8 cellular contexts compared by ENCODE assay signal in genomic region chr17:40323317-40323716, GRCh38. TPM values are rescaled to one million over a fixed set of nuclear protein-coding genes. Genes with fewer than 3 reads are reported as not detected.
DNase-seq lines count a peak whose midpoint lies in the region; ATAC-seq, FAIRE-seq and TF ChIP-seq lines count a peak whose summit lies in the region.

No MANE protein-coding gene starts in this region.

- H3F3A ChIP-seq in OCI-LY1 (ENCODE audit: insufficient read depth, low read length) = no peaks in the 10 kb centered on the region

- no peak for FAIRE-seq in pancreas (lab: Jason Lieb, UNC)

- WGBS in pancreas, 2 donors = 82 to 84% methylated on average over 3 of the region's 3 CpGs

- peak overlapping the region; percentile 80 to 95 for H3K4me3 ChIP-seq in CD4-positive, alpha-beta memory T cell (ENCODE audit: low read length in 2 of 2)
- H3K4me3 ChIP-seq in OCI-LY1 (ENCODE audit: low read depth, low read length, poor library complexity, severe bottlenecking) (peak overlapping the region; percentile 45), duodenal mucosa (ENCODE audit: low read depth in 1 of 2, low read length in 2 of 2) (peak overlapping the region; percentile 79 to 85), pancreas (no peak overlapping the region)

- H2AFZ ChIP-seq in OCI-LY1 (ENCODE audit: low read length) = no peak overlapping the region

- TF ChIP-seq CTCF in OCI-LY1 (IDR thresholded peaks at IDR 0.05; ENCODE audit: low read length) (no peak), pancreas (IDR thresholded peaks at IDR 0.05) (no peak)

- H3K27ac Mint-ChIP-seq in CD4-positive, alpha-beta memory T cell = peak overlapping the region; percentile 96 to 100 (median 99)

- peaks cover 1 to 3% of the 10 kb centered on the region in 2 donors for H3K27me3 Mint-ChIP-seq in CD4-positive, alpha-beta memory T cell

- peak overlapping the region; percentile 99 for H3K27ac ChIP-seq in CD4-positive, alpha-beta memory T cell (ENCODE audit: low read depth, low read length)
- H3K27ac ChIP-seq in OCI-LY1 (ENCODE audit: low read depth, low read length, poor library complexity, severe bottlenecking) (no peak overlapping the region), duodenal mucosa (ENCODE audit: low read depth, low read length) (peak overlapping the region; percentile 79), pancreas (peak overlapping the region; percentile 33 to 77 (median 50))

- no peaks in the 10 kb centered on the region for H3K79me2 ChIP-seq in OCI-LY1 (ENCODE audit: insufficient read depth, low read length)

- H3K36me3 Mint-ChIP-seq in CD4-positive, alpha-beta memory T cell = peaks cover 0 to 46% of the 10 kb centered on the region in 2 donors

- peak overlapping the region; percentile 91 to 98 (median 96) for H3K4me3 Mint-ChIP-seq in CD4-positive, alpha-beta memory T cell

- peaks cover 0 to 3% (median 0%) of the 10 kb centered on the region in 8 donors for H3K9me3 Mint-ChIP-seq in CD4-positive, alpha-beta memory T cell

- CTCF ChIA-PET in CD4-positive, alpha-beta memory T cell (lab: Charles Lee; ENCODE audit: partially characterized antibody) = interaction anchor here (0.9 to 18.7 kb wide), 6 partner anchors 17 to 211 kb away, joined by 3 to 252 read pairs (median 14); partner anchors contain the start of gene RARA

- H3K4me2 ChIP-seq in OCI-LY1 (ENCODE audit: low read length) = peak overlapping the region; percentile 63

- intact Hi-C loops in CD4-positive, alpha-beta memory T cell (cut with micrococcal nuclease) = loop anchor here (5.0 kb wide), 2 partner anchors 289 to 551 kb away; no protein-coding TSS in a partner anchor
- intact Hi-C loops in pancreas (cut with DNase I) = no loop called here

- peaks cover 88% of the 10 kb centered on the region for H3K4me1 ChIP-seq in CD4-positive, alpha-beta memory T cell (ENCODE audit: insufficient read depth, low read length)
- peaks cover 28% of the 10 kb centered on the region for H3K4me1 ChIP-seq in OCI-LY1 (ENCODE audit: insufficient read depth, low read length, severe bottlenecking)
- H3K4me1 ChIP-seq in duodenal mucosa (ENCODE audit: control insufficient read depth in 1 of 2, insufficient read depth in 2 of 2, low read length in 2 of 2) = peaks cover 86 to 89% of the 10 kb centered on the region in 2 donors
- peaks cover 6 to 49% (median 19%) of the 10 kb centered on the region in 3 donors for H3K4me1 ChIP-seq in pancreas

- H3K9ac ChIP-seq in OCI-LY1 (ENCODE audit: low read length) (no peak overlapping the region), duodenal mucosa (ENCODE audit: low read depth in 1 of 2, low read length in 2 of 2) (peak overlapping the region in 1 of 2 donors; percentile 70)

- H3K9me2 ChIP-seq in OCI-LY1 (ENCODE audit: low read depth, low read length) = no peaks in the 10 kb centered on the region

- no peaks in the 10 kb centered on the region for H3K36me3 ChIP-seq in CD4-positive, alpha-beta memory T cell (ENCODE audit: insufficient read depth, low read length)
- no peaks in the 10 kb centered on the region for H3K36me3 ChIP-seq in OCI-LY1 (ENCODE audit: insufficient read depth, low read length)
- no peaks in the 10 kb centered on the region for H3K36me3 ChIP-seq in duodenal mucosa (ENCODE audit: control insufficient read depth in 1 of 2, insufficient read depth in 2 of 2, low read length in 2 of 2)
- H3K36me3 ChIP-seq in pancreas = no peaks in the 10 kb centered on the region

- DNase-seq in CD4-positive, alpha-beta memory T cell = no peak
- DNase-seq in pancreas (peak in 3 of 6 donors; percentile 14 to 43 (median 25)), glomerular visceral epithelial cell (ENCODE audit: extremely low spot score) (no peak)
- DNase-seq in NK-92 treated with Interleukin-12 subunit alpha and Interleukin-12 subunit beta, amount 100 ng/mL, for 24 hours (lab: John Stamatoyannopoulos, UW) = no peak

- no peaks in the 10 kb centered on the region for H4K20me1 ChIP-seq in OCI-LY1 (ENCODE audit: insufficient read depth, low read length)

- H3K4me1 Mint-ChIP-seq in CD4-positive, alpha-beta memory T cell = peaks cover 61 to 97% (median 74%) of the 10 kb centered on the region in 4 donors

- no peaks in the 10 kb centered on the region for H3K9me3 ChIP-seq in CD4-positive, alpha-beta memory T cell (ENCODE audit: control insufficient read depth in 1 of 2, low read length in 2 of 2)
- H3K9me3 ChIP-seq in OCI-LY1 (ENCODE audit: low read length) = no peaks in the 10 kb centered on the region
- H3K9me3 ChIP-seq in duodenal mucosa (ENCODE audit: control insufficient read depth in 1 of 2, low read length in 2 of 2) = no peaks in the 10 kb centered on the region
- no peaks in the 10 kb centered on the region for H3K9me3 ChIP-seq in pancreas

- POLR2A ChIA-PET in CD4-positive, alpha-beta memory T cell (lab: Charles Lee; ENCODE audit: partially characterized antibody) = interaction anchor here (0.8 to 37.1 kb wide), 20 partner anchors 12 to 289 kb away, joined by 3 to 1054 read pairs (median 7); partner anchors contain the start of genes NR1D1, RARA, TOP2A and WIPF2

- ATAC-seq in pancreas (no peak), GM19452 (IDR thresholded peaks at IDR 0.05; ENCODE audit: unreplicated experiment) (no peak), GM21737 (IDR thresholded peaks at IDR 0.05; ENCODE audit: unreplicated experiment) (no peak)

- H3K27me3 ChIP-seq in CD4-positive, alpha-beta memory T cell (ENCODE audit: insufficient read depth, low read length) = no peaks in the 10 kb centered on the region
- H3K27me3 ChIP-seq in OCI-LY1 (ENCODE audit: insufficient read depth, low read length) (peaks cover 14% of the 10 kb centered on the region), duodenal mucosa (ENCODE audit: control insufficient read depth in 1 of 2, insufficient read depth in 2 of 2, low read length in 2 of 2) (no peaks in the 10 kb centered on the region), pancreas (no peaks in the 10 kb centered on the region)

RNA-seq across cellular contexts. Expression of gene RARA, which starts 14.3 kb away (rescaled TPM):
- 10 to 100 TPM; 54.1 to 54.5 TPM for total RNA-seq in CD4-positive, alpha-beta memory T cell
- polyA plus RNA-seq in CD4-positive, alpha-beta memory T cell = 10 to 100 TPM in 1 of 2 donors, 1 to 10 TPM in 1; 5.1 to 20.7 TPM
- 10 to 100 TPM in 3 of 6 donors, 1 to 10 TPM in 3; 6.8 to 19.7 (median 10.1) TPM for total RNA-seq in pancreas
- polyA plus RNA-seq in pancreas = 10 to 100 TPM; 14.7 to 15.0 TPM

RNA-seq across cellular contexts. Expression of gene CDC6, which starts 35.6 kb away (rescaled TPM):
- 1 to 10 TPM in 1 of 2 experiments, under 1 TPM in 1; 0.72 to 2.1 TPM for total RNA-seq in CD4-positive, alpha-beta memory T cell
- polyA plus RNA-seq in CD4-positive, alpha-beta memory T cell = under 1 TPM; 0.61 to 0.87 TPM
- total RNA-seq in pancreas = 1 to 10 TPM in 5 of 6 donors, under 1 TPM in 1; 0.71 to 3.3 (median 2.0) TPM
- 1 to 10 TPM in 1 of 2 donors, under 1 TPM in 1; 0.75 to 1.1 TPM for polyA plus RNA-seq in pancreas

RNA-seq across cellular contexts. Expression of gene GJD3, which starts 41.2 kb away (rescaled TPM):
- total RNA-seq in CD4-positive, alpha-beta memory T cell = not detected
- not detected for polyA plus RNA-seq in CD4-positive, alpha-beta memory T cell
- under 1 TPM in 5 of 6 donors, not detected in 1; 0.19 to 0.67 (median 0.40) TPM for total RNA-seq in pancreas
- polyA plus RNA-seq in pancreas = under 1 TPM in 1 of 2 donors, not detected in 1; 0.09 TPM

Comparison
In these comparisons a context has a peak if more than half of its experiments do, and no peak if none do; other contexts are left out.
1. H3K4me3 ChIP-seq: peak in CD4-positive, alpha-beta memory T cell (2 of 2), OCI-LY1 (single experiment) and duodenal mucosa (2 of 2); none in pancreas (0 of 4).